8 cellular contexts compared by ENCODE assay signal in genomic region chr12:49060237-49061156, GRCh38. TPM values are rescaled to one million over a fixed set of nuclear protein-coding genes. Genes with fewer than 3 reads are reported as not detected.
DNase-seq lines count a peak whose midpoint lies in the region; ATAC-seq and TF ChIP-seq lines count a peak whose summit lies in the region.

Gene KMT2D (minus strand): TSS chr12:49060794. CDS start chr12:49055324, 5,470 bp downstream.

- in situ Hi-C loops in KBM-7 (cut with MboI; ENCODE audit: low pct_unique_long_range_greater_than_20kb, low sequenced_read_pairs) (no loop called here), Panc1 (cut with HindIII; ENCODE audit: low pct_unique_long_range_greater_than_20kb, low sequenced_read_pairs) (no loop called here)

- H3K9me3 Mint-ChIP-seq in CD4-positive, alpha-beta T cell, result no peaks in the 10 kb centered on the region
- H3K9me3 Mint-ChIP-seq in activated T-cell treated with anti-CD3 and anti-CD28 coated beads, Interleukin-2, amount 50 U/mL, for 4 hours, result no peaks in the 10 kb centered on the region

- H3K27me3 ChIP-seq in CD4-positive, alpha-beta T cell (ENCODE audit: control insufficient read depth, insufficient read depth, low read length), result no peaks in the 10 kb centered on the region
- no peaks in the 10 kb centered on the region for H3K27me3 ChIP-seq in Panc1 (ENCODE audit: control insufficient read depth, insufficient read depth, low read length)
- no peaks in the 10 kb centered on the region for H3K27me3 ChIP-seq in esophagus muscularis mucosa
- H3K27me3 ChIP-seq in muscle layer of duodenum (ENCODE audit: low read depth, low read length), result no peaks in the 10 kb centered on the region

- no peak for TF ChIP-seq CTCF in CD4-positive, alpha-beta T cell (IDR thresholded peaks at IDR 0.05)
- TF ChIP-seq CTCF in Panc1 (IDR thresholded peaks at IDR 0.05), result no peak
- TF ChIP-seq CTCF in esophagus muscularis mucosa (IDR thresholded peaks at IDR 0.05), result peak in 2 of 3 experiments; percentile 40 to 43

- H3K36me3 Mint-ChIP-seq in CD4-positive, alpha-beta T cell (ENCODE audit: low read depth), result peaks cover 32% of the 10 kb centered on the region
- peaks cover 3% of the 10 kb centered on the region for H3K36me3 Mint-ChIP-seq in activated T-cell treated with anti-CD3 and anti-CD28 coated beads, Interleukin-2, amount 50 U/mL, for 4 hours (ENCODE audit: insufficient read depth)

- POLR2A ChIA-PET in CD4-positive, alpha-beta T cell (lab: Charles Lee), result interaction anchor here (1.0 to 3.4 kb wide), 5 partner anchors 10 to 128 kb away, joined by 3 to 28 read pairs (median 9); partner anchors contain the start of genes RHEBL1, TUBA1A, TUBA1B and WNT1
- POLR2A ChIA-PET in Panc1 (lab: Charles Lee), result no interaction called here

- peak within 1 kb of the TSS; percentile 96 for H3K27ac Mint-ChIP-seq in CD4-positive, alpha-beta T cell

- H3K4me1 Mint-ChIP-seq in CD4-positive, alpha-beta T cell (ENCODE audit: low read depth), result peaks cover 55% of the 10 kb centered on the region
- H3K4me1 Mint-ChIP-seq in activated T-cell treated with anti-CD3 and anti-CD28 coated beads, Interleukin-2, amount 50 U/mL, for 4 hours (ENCODE audit: low read depth), result peaks cover 46% of the 10 kb centered on the region

- peak; percentile 44 for TF ChIP-seq POLR2A in esophagus muscularis mucosa (IDR thresholded peaks at IDR 0.05; ENCODE audit: low read depth)

- peak within 1 kb of the TSS; percentile 93 to 97 for H3K4me3 ChIP-seq in Panc1 (ENCODE audit: low read depth in 2 of 2, low read length in 2 of 2)
- peak within 1 kb of the TSS; percentile 77 to 100 (median 98) for H3K4me3 ChIP-seq in esophagus muscularis mucosa
- H3K4me3 ChIP-seq in muscle layer of duodenum (ENCODE audit: low read depth in 1 of 2, low read length in 2 of 2), result peak within 1 kb of the TSS; percentile 89 to 92

- H3K27ac ChIP-seq in CD4-positive, alpha-beta T cell (ENCODE audit: low read depth, low read length), result peak within 1 kb of the TSS; percentile 90
- H3K27ac ChIP-seq in Panc1 (ENCODE audit: low read length) (peak within 1 kb of the TSS; percentile 84), esophagus muscularis mucosa (replicated peaks in 1 of 4) (peak within 1 kb of the TSS; percentile 96 to 98 (median 96)), muscle layer of duodenum (ENCODE audit: low read length) (peak within 1 kb of the TSS; percentile 94)

- no peaks in the 10 kb centered on the region for H3K27me3 Mint-ChIP-seq in CD4-positive, alpha-beta T cell
- H3K27me3 Mint-ChIP-seq in activated T-cell treated with anti-CD3 and anti-CD28 coated beads, Interleukin-2, amount 50 U/mL, for 4 hours (ENCODE audit: low read depth), result no peaks in the 10 kb centered on the region

- H3K9me3 ChIP-seq in CD4-positive, alpha-beta T cell (ENCODE audit: control insufficient read depth, low read length), result no peaks in the 10 kb centered on the region
- H3K9me3 ChIP-seq in Panc1 (ENCODE audit: control insufficient read depth, insufficient read depth, low read depth, low read length) (no peaks in the 10 kb centered on the region), esophagus muscularis mucosa (no peaks in the 10 kb centered on the region), muscle layer of duodenum (ENCODE audit: control insufficient read depth in 1 of 2, low read length in 2 of 2) (no peaks in the 10 kb centered on the region)

- 0% methylated on average over 13 of the region's 74 CpGs for WGBS in esophagus muscularis mucosa

- no peaks in the 10 kb centered on the region; the same call in 1 of the 2 replicates for H3K36me3 ChIP-seq in Panc1 (ENCODE audit: control insufficient read depth, insufficient read depth, low read length)
- no peaks in the 10 kb centered on the region for H3K36me3 ChIP-seq in esophagus muscularis mucosa
- peaks cover under 1 to 3% of the 10 kb centered on the region in 2 donors for H3K36me3 ChIP-seq in muscle layer of duodenum (ENCODE audit: control insufficient read depth in 1 of 2, insufficient read depth in 2 of 2, low read length in 2 of 2)

- intact Hi-C loops in CD4-positive, alpha-beta T cell (cut with DNase I, micrococcal nuclease), result loop anchor here in 1 of 2 experiments (5.0 kb wide), 1 partner anchor 72 kb away; the partner anchor contains the start of gene TUBA1B
- intact Hi-C loops in Panc1 (cut with micrococcal nuclease; ENCODE audit: unreplicated experiment) (loop anchor here (5.0 kb wide), 1 partner anchor 62 kb away; no protein-coding TSS in a partner anchor), esophagus muscularis mucosa (cut with DNase I) (loop anchor here (5.0 kb wide), 2 partner anchors 67 to 172 kb away; no protein-coding TSS in a partner anchor)

- no peak for TF ChIP-seq EP300 in esophagus muscularis mucosa (IDR thresholded peaks at IDR 0.05)

- H3K4me1 ChIP-seq in Panc1 (ENCODE audit: control insufficient read depth, insufficient read depth, low read length) (peaks cover 30% of the 10 kb centered on the region), esophagus muscularis mucosa (peaks cover 34 to 58% (median 51%) of the 10 kb centered on the region in 4 donors), muscle layer of duodenum (ENCODE audit: control insufficient read depth in 1 of 2, insufficient read depth in 2 of 2, low read length in 2 of 2) (peaks cover 25 to 42% of the 10 kb centered on the region in 2 donors)

- H3K4me3 Mint-ChIP-seq in CD4-positive, alpha-beta T cell, result peak within 1 kb of the TSS; percentile 97
- H3K4me3 Mint-ChIP-seq in activated T-cell treated with anti-CD3 and anti-CD28 coated beads, Interleukin-2, amount 50 U/mL, for 4 hours, result peak within 1 kb of the TSS; percentile 95

- CTCF ChIA-PET in CD4-positive, alpha-beta T cell (lab: Charles Lee), result interaction anchor here (0.8 kb wide), 1 partner anchor 147 kb away, joined by 3 read pairs; no protein-coding TSS in a partner anchor
- CTCF ChIA-PET in Panc1 (lab: Charles Lee), result no interaction called here

- TSS peak; percentile 59 for BruUV-seq in Panc1 (replicated peaks; lab: Mats Ljungman, UMichigan)

- ATAC-seq in CD4-positive, alpha-beta T cell (ENCODE audit: poor library complexity), result peak; percentile 68
- ATAC-seq in GM21390 (IDR thresholded peaks at IDR 0.05; ENCODE audit: unreplicated experiment), result peak; percentile 50
- peak; percentile 84 for ATAC-seq in Panc1
- peak; percentile 76 to 77 for ATAC-seq in activated T-cell treated with anti-CD3 and anti-CD28 coated beads, Interleukin-2, amount 50 U/mL, for 4 hours

- DNase-seq in CD4-positive, alpha-beta T cell, result peak; percentile 78 to 88 (median 84)
- DNase-seq in KBM-7 (peak; percentile 93), Panc1 (ENCODE audit: low read depth, low spot score) (peak; percentile 75), esophagus muscularis mucosa (ENCODE audit: extremely low spot score) (peak; percentile 96)
- DNase-seq in activated T-cell treated with anti-CD3 and anti-CD28 coated beads, Interleukin-2, amount 50 U/mL, for 4 hours, result peak; percentile 87
- peak; percentile 69 for DNase-seq in stimulated activated CD8-positive, alpha-beta memory T cell treated with anti-CD3 and anti-CD28 coated beads, Interleukin-7, amount 100 ng/mL, for 24 hours (ENCODE audit: low read depth)

RNA-seq across cellular contexts. Expression of gene KMT2D, which starts in this region (rescaled TPM):
- total RNA-seq in CD4-positive, alpha-beta T cell, result 100 to 1,000 TPM; 107 to 110 TPM
- total RNA-seq in Panc1 (2021; ENCODE audit: unreplicated experiment) (64.7 TPM), esophagus muscularis mucosa (10 to 100 TPM; 47.2 to 85.2 (median 76.2) TPM)
- 49.9 TPM for polyA plus RNA-seq in Panc1 (2012; ENCODE audit: insufficient read length)
- total RNA-seq in activated T-cell treated with anti-CD3 and anti-CD28 coated beads, Interleukin-2, amount 50 U/mL, for 4 hours, result 100 to 1,000 TPM; 102 to 106 (median 105) TPM

Comparison
In these comparisons a context has a peak if more than half of its experiments do, and no peak if none do; other contexts are left out.
1. Peak in every context shown above with its lines: DNase-seq, ATAC-seq, H3K4me3 ChIP-seq and H3K27ac ChIP-seq.
2. CTCF ChIP-seq: peak in esophagus muscularis mucosa (2 of 3); none in CD4-positive, alpha-beta T cell (single experiment) and Panc1 (single experiment).